In genomic region chr11:93921695-93922468, GRCh38 we compare ENCODE assay signal across 8 cellular contexts.
DNase-seq lines count a peak whose midpoint lies in the region; ATAC-seq, FAIRE-seq and TF ChIP-seq lines count a peak whose summit lies in the region.

No MANE protein-coding gene starts in this region.

- no CpG with 5 or more reads among the region's 7 CpGs for WGBS in iPS DF 6.9 (ENCODE audit: insufficient coverage, insufficient read length)

- TF ChIP-seq POLR2A in GM12891 (IDR thresholded peaks at IDR 0.05; ENCODE audit: low read depth, low read length), result no peak
- TF ChIP-seq POLR2A in vagina (IDR thresholded peaks at IDR 0.05), result no peak

- H3K27me3 Mint-ChIP-seq in activated CD4-positive, alpha-beta memory T cell treated with anti-CD3 and anti-CD28 coated beads for 36 hours, result peaks cover 23% of the 10 kb centered on the region

- H3K27ac Mint-ChIP-seq in activated CD4-positive, alpha-beta memory T cell treated with anti-CD3 and anti-CD28 coated beads for 36 hours, result no peak overlapping the region

- intact Hi-C loops in activated CD4-positive, alpha-beta memory T cell treated with anti-CD3 and anti-CD28 coated beads for 36 hours (cut with micrococcal nuclease), result loop anchor here (1.0 kb wide), 1 partner anchor 582 kb away; no protein-coding TSS in a partner anchor
- intact Hi-C loops in vagina (cut with DNase I), result no loop called here

- H3K9me3 ChIP-seq in iPS DF 6.9 (ENCODE audit: control insufficient read depth, insufficient read depth, low read length) (no peaks in the 10 kb centered on the region), vagina (no peaks in the 10 kb centered on the region)

- H3K36me3 Mint-ChIP-seq in activated CD4-positive, alpha-beta memory T cell treated with anti-CD3 and anti-CD28 coated beads for 36 hours, result no peaks in the 10 kb centered on the region

- H3K36me3 ChIP-seq in iPS DF 6.9 (ENCODE audit: control insufficient read depth, insufficient read depth, low read length) (no peaks in the 10 kb centered on the region), vagina (no peaks in the 10 kb centered on the region)

- H3K27me3 ChIP-seq in iPS DF 6.9 (ENCODE audit: control insufficient read depth, insufficient read depth, low read length) (no peaks in the 10 kb centered on the region), vagina (no peaks in the 10 kb centered on the region)

- POLR2A ChIA-PET in activated CD4-positive, alpha-beta memory T cell treated with anti-CD3 and anti-CD28 coated beads for 36 hours (lab: Charles Lee), result no interaction called here

- H3K4me1 Mint-ChIP-seq in activated CD4-positive, alpha-beta memory T cell treated with anti-CD3 and anti-CD28 coated beads for 36 hours (ENCODE audit: low read depth), result no peaks in the 10 kb centered on the region

- peaks cover 7% of the 10 kb centered on the region for H3K9me3 Mint-ChIP-seq in activated CD4-positive, alpha-beta memory T cell treated with anti-CD3 and anti-CD28 coated beads for 36 hours

- peak; percentile 71 for ATAC-seq in HG03025 (IDR thresholded peaks at IDR 0.05; ENCODE audit: low FRiP score, unreplicated experiment)

- H3K4me3 ChIP-seq in iPS DF 6.9 (ENCODE audit: low read length) (no peak overlapping the region), vagina (no peak overlapping the region)

- CTCF ChIA-PET in activated CD4-positive, alpha-beta memory T cell treated with anti-CD3 and anti-CD28 coated beads for 36 hours (lab: Charles Lee), result interaction anchor here (0.7 to 1.3 kb wide), 4 partner anchors 10 to 583 kb away, joined by 3 to 4 read pairs (median 4); partner anchors contain the start of gene PANX1

- H3K27ac ChIP-seq in iPS DF 6.9 (ENCODE audit: low read length) (no peak overlapping the region), vagina (no peak overlapping the region)

- peak; percentile 52 for FAIRE-seq in GM12891 (lab: Jason Lieb, UNC)

- no peak overlapping the region for H3K4me3 Mint-ChIP-seq in activated CD4-positive, alpha-beta memory T cell treated with anti-CD3 and anti-CD28 coated beads for 36 hours

- TF ChIP-seq CTCF in vagina (IDR thresholded peaks at IDR 0.05), result peak in 1 of 3 experiments; percentile 41

- H3K4me1 ChIP-seq in iPS DF 6.9 (ENCODE audit: control insufficient read depth, insufficient read depth, low read length) (no peaks in the 10 kb centered on the region), vagina (no peaks in the 10 kb centered on the region)

- DNase-seq in Ammon's horn (ENCODE audit: low spot score) (peak; percentile 15), GM12891 (ENCODE audit: insufficient read length, low spot score) (peak; percentile 31), NCI-H2196 treated with DMSO at 0.1 percent for 48 hours (lab: John Stamatoyannopoulos, UW; ENCODE audit: unreplicated experiment) (peak; percentile 51), iPS DF 6.9 (ENCODE audit: low read depth, low spot score) (peak; percentile 87), vagina (ENCODE audit: extremely low spot score in 2 of 2) (no peak)
- DNase-seq in activated CD4-positive, alpha-beta memory T cell treated with anti-CD3 and anti-CD28 coated beads for 36 hours, result peak; percentile 30
- no peak for DNase-seq in activated effector memory CD4-positive, alpha-beta T cell treated with Interleukin-2 at 50 U/mL for 16 hours

TF ChIP-seq in GM12891, 5 proteins besides CTCF, POLR2A, EP300 and RAD21:
- TF ChIP-seq PAX5 (IDR thresholded peaks at IDR 0.05; ENCODE audit: insufficient read depth, low read length, severe bottlenecking), result no peak
- TF ChIP-seq SPI1 (IDR thresholded peaks at IDR 0.05; ENCODE audit: low read depth, low read length), result peak; percentile 74

Comparison
In these comparisons a context has a peak if more than half of its experiments do, and no peak if none do; other contexts are left out.
1. DNase-seq: peak in Ammon's horn (single experiment), GM12891 (single experiment), NCI-H2196 treated with DMSO at 0.1 percent for 48 hours (single experiment), activated CD4-positive, alpha-beta memory T cell treated with anti-CD3 and anti-CD28 coated beads for 36 hours (single experiment) and iPS DF 6.9 (single experiment); none in activated effector memory CD4-positive, alpha-beta T cell treated with Interleukin-2 at 50 U/mL for 16 hours (single experiment) and vagina (0 of 2).